8 cellular contexts compared by ENCODE assay signal in the genomic region with DNA sequence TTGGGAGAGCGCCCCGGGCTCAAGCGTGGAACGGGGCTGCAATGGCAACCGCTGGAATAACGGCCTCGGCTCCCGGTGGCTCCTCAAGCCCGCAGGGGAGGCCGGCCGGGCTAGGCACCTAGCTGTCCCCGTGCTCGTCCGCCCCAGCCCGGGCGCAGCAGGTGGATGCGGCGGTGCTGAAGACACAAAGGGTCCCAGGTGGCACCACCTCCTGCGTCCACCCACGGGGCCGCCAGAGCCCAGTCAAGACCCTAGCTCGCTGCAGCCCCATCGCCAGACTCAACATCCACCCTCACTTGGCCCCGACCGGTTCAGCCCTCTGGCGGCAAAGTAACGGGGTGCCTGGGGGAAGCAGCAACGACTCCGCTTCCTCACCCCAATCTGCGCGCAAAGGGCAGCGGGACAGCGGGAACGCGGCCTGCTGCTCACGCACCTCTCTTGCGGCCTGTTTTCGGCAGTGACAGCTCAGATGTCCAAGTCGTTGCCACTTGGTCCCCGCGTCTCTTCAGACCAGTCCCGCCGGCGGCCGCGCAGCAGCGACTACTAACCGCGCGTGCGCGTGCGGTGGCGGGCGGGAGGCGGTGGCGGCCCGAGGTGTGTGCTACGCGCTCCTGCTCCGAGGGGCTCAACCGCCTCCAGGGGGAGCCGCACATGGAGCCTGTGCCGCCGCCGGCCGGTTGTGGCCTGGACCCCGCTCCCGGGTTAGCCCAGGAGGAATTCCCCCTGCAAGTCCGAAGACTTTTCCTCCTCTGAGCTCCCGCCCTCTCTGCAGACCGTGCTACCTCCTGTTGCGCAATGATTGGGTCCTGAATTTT. TPM values are rescaled to one million over a fixed set of nuclear protein-coding genes. Genes with fewer than 3 reads are reported as not detected.
DNase-seq lines count a peak whose midpoint lies in the region; ATAC-seq, FAIRE-seq and TF ChIP-seq lines count a peak whose summit lies in the region.

Gene CLGN (minus strand): TSS at position 545 of the 815 bp plus-strand sequence. CDS start 14,570 bp downstream, outside the sequence.

- H3K4me2 ChIP-seq in keratinocyte (ENCODE audit: control insufficient read depth, extremely low read depth, insufficient read depth, low read depth, low read length) = peak within 1 kb of the TSS; percentile 87

- H3K27ac ChIP-seq in keratinocyte (ENCODE audit: control insufficient read depth, insufficient read depth, low read length) = no peak within 1 kb of the TSS
- peak within 1 kb of the TSS in 2 of 8 donors; percentile 28 to 47 for H3K27ac ChIP-seq in spleen

- H3K27me3 Mint-ChIP-seq in central memory CD8-positive, alpha-beta T cell = peaks cover 89% of the 10 kb centered on the region

- 1% methylated on average over 30 to 73 of the region's 73 CpGs for WGBS in spleen, 5 donors

- no peak within 1 kb of the TSS for H3K9ac ChIP-seq in keratinocyte (ENCODE audit: control insufficient read depth, extremely low read depth, insufficient read depth, low read length)

- intact Hi-C loops in spleen (cut with DNase I; ENCODE audit: low total_unique reads) = no loop called here

- TF ChIP-seq CTCF in keratinocyte (optimal IDR thresholded peaks at IDR 0.05 in 1 of 3, IDR thresholded peaks at IDR 0.05 in 1 of 3, conservative IDR thresholded peaks at IDR 0.05 in 1 of 3; ENCODE audit: extremely low read depth in 1 of 3, insufficient read depth in 2 of 3, low read length in 3 of 3) = peak in 1 of 3 experiments; percentile 24
- TF ChIP-seq CTCF in spleen (IDR thresholded peaks at IDR 0.05 in 8 of 11, conservative IDR thresholded peaks at IDR 0.05 in 3 of 11) = peak in 8 of 11 experiments; percentile 29 to 61 (median 54)

- TF ChIP-seq POLR2A in spleen (IDR thresholded peaks at IDR 0.05) = no peak

- H3K4me3 ChIP-seq in keratinocyte (ENCODE audit: control insufficient read depth in 2 of 3, extremely low read depth in 1 of 3, insufficient read depth in 2 of 3, low read depth in 1 of 3, low read length in 3 of 3) (peak within 1 kb of the TSS; percentile 32 to 69 (median 61)), spleen (peak within 1 kb of the TSS; percentile 52 to 80 (median 60))

- H3K9me3 Mint-ChIP-seq in central memory CD8-positive, alpha-beta T cell = no peaks in the 10 kb centered on the region

- peak within 1 kb of the TSS; percentile 89 for H2AFZ ChIP-seq in keratinocyte (ENCODE audit: control insufficient read depth, low read length)

- no peak for FAIRE-seq in keratinocyte (lab: Jason Lieb, UNC)

- peaks cover 18% of the 10 kb centered on the region for H3K27me3 ChIP-seq in keratinocyte (ENCODE audit: control insufficient read depth, extremely low read depth, insufficient read depth, low read length)
- peaks cover 0 to 25% (median 19%) of the 10 kb centered on the region in 7 donors for H3K27me3 ChIP-seq in spleen (replicated peaks in 1 of 7)

- no peaks in the 10 kb centered on the region for H4K20me1 ChIP-seq in keratinocyte (ENCODE audit: control insufficient read depth, extremely low read depth, insufficient read depth, low read length)

- no peaks in the 10 kb centered on the region for H3K9me1 ChIP-seq in keratinocyte (ENCODE audit: control insufficient read depth, extremely low read depth, insufficient read depth, low read length)

- H3K36me3 ChIP-seq in keratinocyte (ENCODE audit: control insufficient read depth in 2 of 2, extremely low read depth in 1 of 2, insufficient read depth in 2 of 2, low read length in 2 of 2) (no peaks in the 10 kb centered on the region), spleen (no peaks in the 10 kb centered on the region)

- dilution Hi-C loops in keratinocyte (cut with MboI; ENCODE audit: extremely low pct_ligation_motif_present, low sequenced_read_pairs) = no loop called here

- no peaks in the 10 kb centered on the region for H3K79me2 ChIP-seq in keratinocyte (ENCODE audit: control insufficient read depth, insufficient read depth, low read length)

- H3K4me3 Mint-ChIP-seq in central memory CD8-positive, alpha-beta T cell = peak within 1 kb of the TSS; percentile 78

- H3K27ac Mint-ChIP-seq in central memory CD8-positive, alpha-beta T cell (ENCODE audit: low read depth) = no peak within 1 kb of the TSS

- peak; percentile 82 for ATAC-seq in HG02970 (IDR thresholded peaks at IDR 0.05; ENCODE audit: low FRiP score, unreplicated experiment)
- ATAC-seq in central memory CD8-positive, alpha-beta T cell (replicated peaks; ENCODE audit: extremely low read depth, poor library complexity, severe bottlenecking) = no peak

- H3K36me3 Mint-ChIP-seq in central memory CD8-positive, alpha-beta T cell (ENCODE audit: insufficient read depth) = no peaks in the 10 kb centered on the region

- DNase-seq in NCI-H2081 (lab: John Stamatoyannopoulos, UW) (peak; percentile 66 to 77), NCI-H2081 treated with DMSO at 0.1 percent for 48 hours (lab: John Stamatoyannopoulos, UW) (no peak), NCI-H1694 treated with DMSO at 0.1 percent for 48 hours (lab: John Stamatoyannopoulos, UW) (peak; percentile 66), UCSD-AML1 (lab: John Stamatoyannopoulos, UW; ENCODE audit: unreplicated experiment) (peak; percentile 20), keratinocyte (ENCODE audit: low read depth, low spot score) (no peak), spleen (peak; percentile 89)
- DNase-seq in central memory CD8-positive, alpha-beta T cell (ENCODE audit: low spot score in 2 of 2) = no peak

- no peaks in the 10 kb centered on the region for H3K4me1 ChIP-seq in keratinocyte (ENCODE audit: control insufficient read depth, extremely low read depth, insufficient read depth, low read length)
- H3K4me1 ChIP-seq in spleen = peaks cover 0 to 20% (median 17%) of the 10 kb centered on the region in 6 donors

- H3K4me1 Mint-ChIP-seq in central memory CD8-positive, alpha-beta T cell = peaks cover 6% of the 10 kb centered on the region

- no peaks in the 10 kb centered on the region for H3K9me3 ChIP-seq in keratinocyte (ENCODE audit: control insufficient read depth, low read depth, low read length)
- no peaks in the 10 kb centered on the region for H3K9me3 ChIP-seq in spleen

RNA-seq across cellular contexts. Expression of gene CLGN, which starts in this region (rescaled TPM):
- polyA plus RNA-seq in keratinocyte (not detected in 3 replicates), spleen (under 1 TPM; 0.09 to 0.27 (median 0.10) TPM)
- polyA plus RNA-seq in keratinocyte (2011; ENCODE audit: low read depth) = 0.22 TPM
- not detected in 2 replicates for polyA plus RNA-seq in keratinocyte (2011; cell fraction: cytosol; rRNA removed)
- polyA plus RNA-seq in keratinocyte (2011; cell fraction: nucleus; rRNA removed) = not detected in 2 replicates
- 0.18 TPM in 1 of 2 replicates, not detected in the other for polyA plus RNA-seq in keratinocyte (2012; ENCODE audit: low replicate concordance)
- polyA minus RNA-seq in keratinocyte = not detected in 3 replicates
- polyA minus RNA-seq in keratinocyte (2011; cell fraction: cytosol; rRNA and poly(A)+ RNA removed) = not detected
- polyA minus RNA-seq in keratinocyte (2011; cell fraction: nucleus; rRNA and poly(A)+ RNA removed) = not detected in 2 replicates
- under 1 TPM in 5 of 7 donors, not detected in 2; 0.23 to 0.85 (median 0.26) TPM for total RNA-seq in spleen

Comparison
In these comparisons a context has a peak if more than half of its experiments do, and no peak if none do; other contexts are left out.
1. DNase-seq: peak in NCI-H2081 (2 of 2), NCI-H1694 treated with DMSO at 0.1 percent for 48 hours (single experiment) and UCSD-AML1 (single experiment); none in NCI-H2081 treated with DMSO at 0.1 percent for 48 hours (single experiment), central memory CD8-positive, alpha-beta T cell (0 of 2) and keratinocyte (single experiment).
2. Peak in DNase-seq and H3K4me3 ChIP-seq in spleen; RNA of the gene not detected or under 1 TPM.